ENCODE assay signal across 6 cellular contexts in genomic region chr14:73566431-73566830, GRCh38. TPM values are rescaled to one million over a fixed set of nuclear protein-coding genes. Genes with fewer than 3 reads are reported as not detected.
"Had no signal": no experiment of that assay in that cellular context is flagged by ENCODE, and none has a peak within 500 bp of the region (broad histone marks: within the 10 kb centered on the region; RNA-seq: fewer than 3 reads in every experiment).

No MANE protein-coding gene starts in this region.

RNA-seq across cellular contexts. Expression of gene ACOT2, which starts 2.6 kb away (rescaled TPM):
- total RNA-seq: K562 had no signal

RNA-seq across cellular contexts. Expression of gene HEATR4, which starts 7.7 kb away (rescaled TPM):
- total RNA-seq: HT1080, K562, OCI-LY7, SK-MEL-5 had no signal

RNA-seq across cellular contexts. Expression of gene ACOT4, which starts 25.2 kb away (rescaled TPM):
- total RNA-seq: HT1080, K562, OCI-LY7 had no signal

RNA-seq across cellular contexts. Expression of gene ACOT1, which starts 29.5 kb away (rescaled TPM):
- total RNA-seq: HT1080, K562 had no signal

RNA-seq across cellular contexts. Expression of gene ACOT6, which starts 45.9 kb away (rescaled TPM):
- total RNA-seq: HT1080, K562, M059J, OCI-LY7, PC-3 had no signal
